Comparison of ENCODE assay signal across 1 cellular context in the genomic region with DNA sequence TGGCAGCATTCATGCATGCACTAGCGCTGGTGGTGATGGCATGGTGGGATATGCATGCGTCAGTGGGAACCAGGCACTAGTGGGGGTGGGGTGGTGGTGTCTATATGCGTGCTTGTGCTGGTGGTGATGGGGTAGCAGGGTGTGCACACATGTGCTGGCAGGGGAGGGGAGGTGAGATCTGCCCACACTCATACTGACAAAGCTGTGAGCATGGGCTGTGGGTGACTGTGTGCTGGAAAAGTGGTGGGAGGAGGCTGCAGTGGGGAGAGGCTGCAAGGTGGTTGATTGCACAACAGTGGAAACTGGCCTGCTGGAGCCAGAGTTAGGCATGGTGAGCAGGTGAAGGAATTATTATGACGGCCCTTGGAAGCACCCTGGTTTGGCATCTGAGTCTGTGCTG.
TF ChIP-seq lines count a peak whose summit lies in the region.

No MANE protein-coding gene starts in this region.

TF ChIP-seq in A549, 52 proteins besides CTCF, POLR2A, EP300 and RAD21 (continued from another document):
- TF ChIP-seq, protein P1, sequence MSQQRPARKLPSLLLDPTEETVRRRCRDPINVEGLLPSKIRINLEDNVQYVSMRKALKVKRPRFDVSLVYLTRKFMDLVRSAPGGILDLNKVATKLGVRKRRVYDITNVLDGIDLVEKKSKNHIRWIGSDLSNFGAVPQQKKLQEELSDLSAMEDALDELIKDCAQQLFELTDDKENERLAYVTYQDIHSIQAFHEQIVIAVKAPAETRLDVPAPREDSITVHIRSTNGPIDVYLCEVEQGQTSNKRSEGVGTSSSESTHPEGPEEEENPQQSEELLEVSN (IDR thresholded peaks at IDR 0.05; ENCODE audit: borderline replicate concordance, low read depth), result no peak
- TF ChIP-seq TP53 (CRISPR knock-in tag; IDR thresholded peaks at IDR 0.05) (no peak), CEBPB (IDR thresholded peaks at IDR 0.05) (peak; percentile 52 to 75; a peak in 3 of 4 replicates), MYC (IDR thresholded peaks at IDR 0.05; ENCODE audit: borderline replicate concordance, low read length) (no peak), HOXB5 (CRISPR knock-in tag; IDR thresholded peaks at IDR 0.05) (no peak), HOXA7 (CRISPR knock-in tag; IDR thresholded peaks at IDR 0.05) (no peak)
